22 cellular contexts compared by ENCODE assay signal in the genomic region with DNA sequence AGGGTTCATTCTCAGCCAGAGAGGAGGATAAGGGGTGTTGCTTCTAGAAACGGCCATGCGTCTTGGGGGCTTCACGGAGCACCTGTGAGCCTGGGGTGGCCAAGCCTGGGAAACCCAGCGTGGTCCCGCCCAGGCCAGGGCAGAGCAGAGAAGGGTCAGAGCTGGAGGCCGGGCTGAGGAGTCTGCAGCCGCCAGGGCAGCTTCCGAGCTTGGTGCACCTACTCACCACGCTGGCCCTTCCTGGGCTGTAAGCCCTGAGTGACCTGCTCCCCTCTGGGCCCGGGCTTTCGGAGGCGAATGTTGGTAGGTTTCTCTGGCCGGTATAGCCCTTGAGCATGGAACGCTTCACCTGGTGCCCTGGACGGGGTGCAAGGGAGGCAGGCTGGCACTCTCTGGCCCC.
"Had no signal": no experiment of that assay in that cellular context is flagged by ENCODE, and none has a peak within 500 bp of the region (broad histone marks: within the 10 kb centered on the region; RNA-seq: fewer than 3 reads in every experiment).

No MANE protein-coding gene starts in this region.

- H3K36me3 ChIP-seq: ascending aorta, breast epithelium, cardiac muscle cell, colonic mucosa, esophagus squamous epithelium had no signal

- H3K4me1 ChIP-seq: breast epithelium, colonic mucosa, esophagus squamous epithelium had no signal

- DNase-seq: activated CD4-positive, alpha-beta memory T cell treated with anti-CD3 and anti-CD28 coated beads, Interleukin-2, amount 10 ng/mL, durations not matched to agents 7 days and 5 days; activated CD4-positive, alpha-beta T cell treated with anti-CD3 and anti-CD28 coated beads for 1 hour; activated CD4-positive, alpha-beta T cell treated with anti-CD3 and anti-CD28 coated beads for 4 hours; activated CD4-positive, alpha-beta T cell treated with anti-CD3 and anti-CD28 coated beads, Interleukin-2, amount 50 U/mL, for 4 hours; activated gamma-delta T cell; activated naive CD4-positive, alpha-beta T cell; activated naive CD8-positive, alpha-beta T cell treated with anti-CD3 and anti-CD28 coated beads, Interleukin-2, amount 10 ng/mL, durations not matched to agents 7 days and 5 days; activated T-cell treated with anti-CD3 and anti-CD28 coated beads, Interleukin-2, amount 50 U/mL, for 24 hours; central memory CD4-positive, alpha-beta T cell; cerebellar nuclear complex; effector CD8-positive, alpha-beta T cell; esophagus squamous epithelium; T-helper 2 cell had no signal

- H3K27me3 ChIP-seq: ascending aorta, cardiac muscle cell, colonic mucosa had no signal

- FAIRE-seq: endometrium, endothelial cell of umbilical vein, frontal cortex had no signal

- H3K4me3 ChIP-seq: breast epithelium, cardiac muscle cell, colonic mucosa, esophagus squamous epithelium had no signal

- ATAC-seq: activated T-cell treated with anti-CD3 and anti-CD28 coated beads, Interleukin-2, amount 50 U/mL, for 72 hours had no signal

- H3K9me3 ChIP-seq: ascending aorta, breast epithelium, colonic mucosa, esophagus squamous epithelium had no signal

- H3K27ac ChIP-seq: breast epithelium, cardiac muscle cell, colonic mucosa, epithelial cell of prostate, esophagus squamous epithelium had no signal
